1 cellular context compared by ENCODE assay signal in genomic region chr22:30679895-30680690, GRCh38. TPM values are rescaled to one million over a fixed set of nuclear protein-coding genes. Genes with fewer than 3 reads are reported as not detected.
"Had no signal": no experiment of that assay in that cellular context is flagged by ENCODE, and none has a peak within 500 bp of the region (broad histone marks: within the 10 kb centered on the region; RNA-seq: fewer than 3 reads in every experiment).

No MANE protein-coding gene starts in this region.

RNA-seq across cellular contexts. Expression of gene OSBP2, which starts 14.6 kb away (rescaled TPM):
- total RNA-seq: SJCRH30 had no signal
